Comparison of ENCODE assay signal across 9 cellular contexts in genomic region chr9:122370869-122371467, GRCh38. TPM values are rescaled to one million over a fixed set of nuclear protein-coding genes. Genes with fewer than 3 reads are reported as not detected.
A peak's percentile ranks its signal among the peaks of the same experiment; 100 is the strongest.
DNase-seq lines count a peak whose midpoint lies in the region; ATAC-seq and TF ChIP-seq lines count a peak whose summit lies in the region.
"Had no signal": no experiment of that assay in that cellular context is flagged by ENCODE, and none has a peak within 500 bp of the region (broad histone marks: within the 10 kb centered on the region; RNA-seq: fewer than 3 reads in every experiment).

Gene PTGS1 (plus strand): TSS chr9:122371024. CDS start chr9:122371085, 61 bp downstream.

- H3K27me3 Mint-ChIP-seq in CD4-positive, CD25-positive, alpha-beta regulatory T cell: peaks cover 16% of the 10 kb centered on the region
- peaks cover 46% of the 10 kb centered on the region for H3K27me3 Mint-ChIP-seq in T-helper 17 cell

- no peaks in the 10 kb centered on the region for H3K36me3 ChIP-seq in CD4-positive, CD25-positive, alpha-beta regulatory T cell (ENCODE audit: control insufficient read depth, insufficient read depth, low read length)
- H3K36me3 ChIP-seq in osteoblast (ENCODE audit: insufficient read depth, low read length): no peaks in the 10 kb centered on the region

- H4K20me1 ChIP-seq in osteoblast (ENCODE audit: insufficient read depth, low read length): no peaks in the 10 kb centered on the region

- no peak within 1 kb of the TSS for H3K4me3 ChIP-seq in CD4-positive, CD25-positive, alpha-beta regulatory T cell (ENCODE audit: low read depth, low read length)
- peak within 1 kb of the TSS; percentile 54 for H3K4me3 ChIP-seq in fibroblast of villous mesenchyme (ENCODE audit: low read depth, low read length)
- peak within 1 kb of the TSS; percentile 66 for H3K4me3 ChIP-seq in osteoblast (ENCODE audit: insufficient read depth, low read length)
- H3K4me3 ChIP-seq: PC-9 had no signal

- H3K4me1 Mint-ChIP-seq in CD4-positive, CD25-positive, alpha-beta regulatory T cell: peaks cover 0 to 13% (median 5%) of the 10 kb centered on the region in 4 donors
- H3K4me1 Mint-ChIP-seq in T-helper 17 cell: peaks cover 9% of the 10 kb centered on the region

- H3K79me2 ChIP-seq in osteoblast (ENCODE audit: insufficient read depth, low read length): no peaks in the 10 kb centered on the region

- H3K4me3 Mint-ChIP-seq in CD4-positive, CD25-positive, alpha-beta regulatory T cell: peak within 1 kb of the TSS; percentile 42 to 76 (median 64)
- peak within 1 kb of the TSS; percentile 87 for H3K4me3 Mint-ChIP-seq in T-helper 17 cell

- no peak for TF ChIP-seq CTCF in fibroblast of villous mesenchyme (IDR thresholded peaks at IDR 0.05; ENCODE audit: insufficient read depth, low read depth, low read length)
- no peak for TF ChIP-seq CTCF in osteoblast (IDR thresholded peaks at IDR 0.05; ENCODE audit: extremely low read depth, low read depth, low read length)

- H3K9me3 ChIP-seq in CD4-positive, CD25-positive, alpha-beta regulatory T cell (ENCODE audit: control insufficient read depth in 2 of 2, low read length in 2 of 2): no peaks in the 10 kb centered on the region
- H3K9me3 ChIP-seq in T-helper 17 cell (ENCODE audit: control insufficient read depth, low read length, poor library complexity, severe bottlenecking): no peaks in the 10 kb centered on the region
- H3K9me3 ChIP-seq in osteoblast (ENCODE audit: low read depth, low read length): no peaks in the 10 kb centered on the region

- no peaks in the 10 kb centered on the region for H3K36me3 Mint-ChIP-seq in CD4-positive, CD25-positive, alpha-beta regulatory T cell
- H3K36me3 Mint-ChIP-seq in T-helper 17 cell (ENCODE audit: low read depth): peaks cover 4% of the 10 kb centered on the region

- peak within 1 kb of the TSS; percentile 63 for H2AFZ ChIP-seq in osteoblast (ENCODE audit: low read length)
- H2AFZ ChIP-seq: PC-9 had no signal

- H3K4me1 ChIP-seq in CD4-positive, CD25-positive, alpha-beta regulatory T cell (ENCODE audit: control insufficient read depth, insufficient read depth, low read length, poor library complexity, severe bottlenecking): peaks cover 9% of the 10 kb centered on the region
- peaks cover 8% of the 10 kb centered on the region for H3K4me1 ChIP-seq in osteoblast (ENCODE audit: insufficient read depth, low read length)

- peak; percentile 37 to 45 for ATAC-seq in CD4-positive, CD25-positive, alpha-beta regulatory T cell (ENCODE audit: low read depth in 2 of 2)
- ATAC-seq in GM19035 (IDR thresholded peaks at IDR 0.05; ENCODE audit: unreplicated experiment): peak; percentile 46
- peak; percentile 78 for ATAC-seq in HG03460 (IDR thresholded peaks at IDR 0.05; ENCODE audit: unreplicated experiment)
- peak; percentile 50 for ATAC-seq in T-helper 17 cell
- no peak for ATAC-seq in GM18858 (IDR thresholded peaks at IDR 0.05; ENCODE audit: unreplicated experiment)

- H3K27ac Mint-ChIP-seq in CD4-positive, CD25-positive, alpha-beta regulatory T cell: no peak within 1 kb of the TSS
- no peak within 1 kb of the TSS for H3K27ac Mint-ChIP-seq in T-helper 17 cell

- peak in 1 of 3 donors; percentile 22 for DNase-seq in CD4-positive, CD25-positive, alpha-beta regulatory T cell
- DNase-seq in T-helper 17 cell (no peak), fibroblast of villous mesenchyme (ENCODE audit: low read depth) (no peak), osteoblast (ENCODE audit: insufficient read length, low spot score, missing footprints) (peak; percentile 85), NCI-H345 (lab: John Stamatoyannopoulos, UW) (no peak)

- H3K27me3 ChIP-seq in CD4-positive, CD25-positive, alpha-beta regulatory T cell (ENCODE audit: control insufficient read depth, insufficient read depth, low read length): no peaks in the 10 kb centered on the region
- H3K27me3 ChIP-seq in osteoblast (ENCODE audit: insufficient read depth, low read length): peaks cover 7% of the 10 kb centered on the region

- peaks cover 0 to 4% (median 0%) of the 10 kb centered on the region in 7 donors for H3K9me3 Mint-ChIP-seq in CD4-positive, CD25-positive, alpha-beta regulatory T cell

- H3K4me2 ChIP-seq in osteoblast (ENCODE audit: insufficient read depth, low read length): peak within 1 kb of the TSS; percentile 79
- H3K4me2 ChIP-seq: PC-9 had no signal

- H3K27ac ChIP-seq in CD4-positive, CD25-positive, alpha-beta regulatory T cell (ENCODE audit: insufficient read depth, low read length, poor library complexity, severe bottlenecking): no peak within 1 kb of the TSS
- H3K27ac ChIP-seq in osteoblast (ENCODE audit: low read depth, low read length): no peak within 1 kb of the TSS
- H3K27ac ChIP-seq: PC-9 had no signal

RNA-seq across cellular contexts. Expression of gene PTGS1, which starts in this region (rescaled TPM):
- 9.2 TPM for total RNA-seq in CD4-positive, CD25-positive, alpha-beta regulatory T cell
- polyA plus RNA-seq in CD4-positive, CD25-positive, alpha-beta regulatory T cell: under 1 TPM; 0.03 to 0.87 (median 0.61) TPM
- total RNA-seq in T-helper 17 cell: 100 to 1,000 TPM in 1 of 2 donors, 1 to 10 TPM in 1; 3.0 to 123 TPM
- total RNA-seq in fibroblast of villous mesenchyme: 10.4 and 32.9 TPM in 2 replicates
- 2.5 and 3.2 TPM in 2 replicates for total RNA-seq in osteoblast
